1 cellular context compared by ENCODE assay signal in genomic region chr1:248804771-248805681, GRCh38.
A peak's percentile ranks its signal among the peaks of the same experiment; 100 is the strongest.
TF ChIP-seq lines count a peak whose summit lies in the region.

No MANE protein-coding gene starts in this region.

TF ChIP-seq in K562, 482 proteins besides CTCF, POLR2A, EP300 and RAD21:
- TF ChIP-seq ZFP36 (IDR thresholded peaks at IDR 0.05; ENCODE audit: low read depth, low read length, partially characterized antibody) = peak; percentile 32
- peak; percentile 38 for TF ChIP-seq CBFA2T3 (IDR thresholded peaks at IDR 0.05)
- no peak for TF ChIP-seq ZBTB33 (CRISPR knock-in tag; IDR thresholded peaks at IDR 0.05)
- TF ChIP-seq PBX2 (CRISPR knock-in tag; IDR thresholded peaks at IDR 0.05; ENCODE audit: low read depth) = no peak
- TF ChIP-seq PBX2 (tag; conservative IDR thresholded peaks at IDR 0.05; ENCODE audit: low read depth) = 0 out of 2 replicates have a peak, but pooled peaks have one; percentile 11
- TF ChIP-seq ETV1 (tag; conservative IDR thresholded peaks at IDR 0.05; ENCODE audit: low read depth) = 0 out of 2 replicates have a peak, but pooled peaks have one; percentile 37
- no peak for TF ChIP-seq CGGBP1 (CRISPR knock-in tag; IDR thresholded peaks at IDR 0.05)
